In genomic region chrX:153765138-153766079, GRCh38 we compare ENCODE assay signal across 1 cellular context.
A peak's percentile ranks its signal among the peaks of the same experiment; 100 is the strongest.
TF ChIP-seq lines count a peak whose summit lies in the region.

No MANE protein-coding gene starts in this region.

TF ChIP-seq in HEK293, 187 proteins besides CTCF, POLR2A, EP300 and RAD21 (continued from another document):
- TF ChIP-seq PRDM6 (tag by site-specific recombination; IDR thresholded peaks at IDR 0.05), result no peak
- 0 out of 2 replicates have a peak, but pooled peaks have one; percentile 57 for TF ChIP-seq ZNF707 (tag by site-specific recombination; IDR thresholded peaks at IDR 0.05)
